8 cellular contexts compared by ENCODE assay signal in genomic region chr1:26111530-26112406, GRCh38. TPM values are rescaled to one million over a fixed set of nuclear protein-coding genes. Genes with fewer than 3 reads are reported as not detected.
DNase-seq lines count a peak whose midpoint lies in the region; ATAC-seq and TF ChIP-seq lines count a peak whose summit lies in the region.

Gene PDIK1L, plus strand, starts transcription at chr1:26111824. Its CDS starts 2,485 bp downstream, at chr1:26114309.

- TF ChIP-seq CTCF in epithelial cell of esophagus (IDR thresholded peaks at IDR 0.05; ENCODE audit: insufficient read depth, low read depth, low read length, missing control alignments) = no peak

- DNase-seq in DMS 273 (lab: John Stamatoyannopoulos, UW; ENCODE audit: unreplicated experiment) (peak; percentile 98), OCI-M1 (lab: John Stamatoyannopoulos, UW) (peak; percentile 97), activated T-cell treated with anti-CD3 and anti-CD28 coated beads for 24 hours (ENCODE audit: low read depth) (peak; percentile 93), epithelial cell of esophagus (ENCODE audit: low read depth) (peak; percentile 98), mucosa of gallbladder (ENCODE audit: low spot score) (peak; percentile 96)
- peak; percentile 86 to 91 for DNase-seq in stimulated activated CD8-positive, alpha-beta memory T cell treated with anti-CD3 and anti-CD28 coated beads, Interleukin-4, amount 100 ng/mL, for 1 hour (ENCODE audit: low read depth in 2 of 2, low spot score in 1 of 2)

- peak; percentile 53 for ATAC-seq in GM21576 (IDR thresholded peaks at IDR 0.05; ENCODE audit: unreplicated experiment)

- H3K4me3 ChIP-seq in epithelial cell of esophagus (ENCODE audit: low read length) = peak within 1 kb of the TSS; percentile 93

- no peak for TF ChIP-seq RAD21 in Ishikawa (IDR thresholded peaks at IDR 0.05; ENCODE audit: low read depth)

- TF ChIP-seq EP300 in Ishikawa (IDR thresholded peaks at IDR 0.05; ENCODE audit: borderline replicate concordance) = no peak

TF ChIP-seq in Ishikawa, 13 proteins besides CTCF, POLR2A, EP300 and RAD21:
- TF ChIP-seq NFIC (IDR thresholded peaks at IDR 0.05) = 0 out of 2 replicates have a peak, but pooled peaks have one; percentile 5
- peak; percentile 93 for TF ChIP-seq YY1 (IDR thresholded peaks at IDR 0.05; ENCODE audit: low read depth)
- 0 out of 2 replicates have a peak, but pooled peaks have one; percentile 26 for TF ChIP-seq CREB1 (IDR thresholded peaks at IDR 0.05; ENCODE audit: low read depth)
- TF ChIP-seq TAF1 (IDR thresholded peaks at IDR 0.05; ENCODE audit: low read depth) = peak; percentile 81
- TF ChIP-seq TEAD4 (IDR thresholded peaks at IDR 0.05) = no peak
- TF ChIP-seq, protein P1, sequence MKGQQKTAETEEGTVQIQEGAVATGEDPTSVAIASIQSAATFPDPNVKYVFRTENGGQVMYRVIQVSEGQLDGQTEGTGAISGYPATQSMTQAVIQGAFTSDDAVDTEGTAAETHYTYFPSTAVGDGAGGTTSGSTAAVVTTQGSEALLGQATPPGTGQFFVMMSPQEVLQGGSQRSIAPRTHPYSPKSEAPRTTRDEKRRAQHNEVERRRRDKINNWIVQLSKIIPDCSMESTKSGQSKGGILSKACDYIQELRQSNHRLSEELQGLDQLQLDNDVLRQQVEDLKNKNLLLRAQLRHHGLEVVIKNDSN (IDR thresholded peaks at IDR 0.05) = peak; percentile 51
- no peak for TF ChIP-seq TCF12 (IDR thresholded peaks at IDR 0.05; ENCODE audit: low read depth)
- no peak for TF ChIP-seq FOXM1 (IDR thresholded peaks at IDR 0.05; ENCODE audit: borderline replicate concordance, low read depth)
- peak; percentile 76 for TF ChIP-seq MAX (IDR thresholded peaks at IDR 0.05)

RNA-seq across cellular contexts. Expression of gene PDIK1L, which starts in this region (rescaled TPM):
- total RNA-seq in mucosa of gallbladder = 19.0 TPM

Comparison
In these comparisons a context has a peak if more than half of its experiments do, and no peak if none do; other contexts are left out.
1. Peak in every context shown above with its lines: DNase-seq, ATAC-seq and H3K4me3 ChIP-seq.